In genomic region chr11:8328231-8328794, GRCh38 we compare ENCODE assay signal across 19 cellular contexts.
DNase-seq lines count a peak whose midpoint lies in the region; ATAC-seq and TF ChIP-seq lines count a peak whose summit lies in the region.
"Had no signal": no experiment of that assay in that cellular context is flagged by ENCODE, and none has a peak within 500 bp of the region (broad histone marks: within the 10 kb centered on the region; RNA-seq: fewer than 3 reads in every experiment).

No MANE protein-coding gene starts in this region.

- H3K4me1 Mint-ChIP-seq in activated T-cell treated with anti-CD3 and anti-CD28 coated beads, Interleukin-2, amount 50 U/mL, for 72 hours (ENCODE audit: low read depth), result peaks cover 6% of the 10 kb centered on the region
- H3K4me1 Mint-ChIP-seq in GM23338, result peaks cover 42% of the 10 kb centered on the region
- H3K4me1 Mint-ChIP-seq: activated naive CD4-positive, alpha-beta T cell treated with anti-CD3 and anti-CD28 coated beads, Interleukin-2, amount 50 U/mL, for 24 hours; CD4-positive, alpha-beta memory T cell had no signal

- TF ChIP-seq POLR2A in spleen (IDR thresholded peaks at IDR 0.05), result no peak

- ATAC-seq in activated T-cell treated with anti-CD3 and anti-CD28 coated beads, Interleukin-2, amount 50 U/mL, for 72 hours (replicated peaks in 1 of 2), result peak; percentile 12 to 14
- peak; percentile 4; the same call in 2 of the 3 replicates for ATAC-seq in GM23338
- ATAC-seq in HG03108 (IDR thresholded peaks at IDR 0.05; ENCODE audit: unreplicated experiment), result no peak

- H3K4me3 ChIP-seq in GM23338 (no peak overlapping the region), Loucy (ENCODE audit: low read length, poor library complexity, severe bottlenecking) (no peak overlapping the region), spleen (no peak overlapping the region), HAP-1 (no peak overlapping the region)
- H3K4me3 ChIP-seq: body of pancreas, GM23248, ovary, sigmoid colon, SK-N-MC, uterus had no signal

- intact Hi-C loops in spleen (cut with DNase I; ENCODE audit: low total_unique reads), result no loop called here

- no peak for TF ChIP-seq CTCF in GM23338 (conservative IDR thresholded peaks at IDR 0.05; ENCODE audit: low read depth in 2 of 2)
- no peak for TF ChIP-seq CTCF in Loucy (conservative IDR thresholded peaks at IDR 0.05; ENCODE audit: low read length)
- TF ChIP-seq CTCF in spleen (IDR thresholded peaks at IDR 0.05 in 8 of 11, conservative IDR thresholded peaks at IDR 0.05 in 3 of 11), result no peak

- no peak overlapping the region for H2AFZ ChIP-seq in GM23338
- H2AFZ ChIP-seq in Loucy (ENCODE audit: low read length), result no peak overlapping the region
- H2AFZ ChIP-seq: GM23248 had no signal

- H3K4me3 Mint-ChIP-seq in activated T-cell treated with anti-CD3 and anti-CD28 coated beads, Interleukin-2, amount 50 U/mL, for 72 hours, result no peak overlapping the region
- no peak overlapping the region for H3K4me3 Mint-ChIP-seq in GM23338
- H3K4me3 Mint-ChIP-seq: activated CD4-positive, alpha-beta T cell treated with anti-CD3 and anti-CD28 coated beads, Interleukin-2, amount 10 ng/mL, durations not matched to agents 24 days and 14 days; activated naive CD4-positive, alpha-beta T cell treated with anti-CD3 and anti-CD28 coated beads, Interleukin-2, amount 50 U/mL, for 24 hours; CD4-positive, alpha-beta memory T cell had no signal

- H3K27me3 Mint-ChIP-seq in activated T-cell treated with anti-CD3 and anti-CD28 coated beads, Interleukin-2, amount 50 U/mL, for 72 hours (ENCODE audit: low read depth), result peaks cover 6% of the 10 kb centered on the region
- peaks cover 12% of the 10 kb centered on the region for H3K27me3 Mint-ChIP-seq in GM23338 (ENCODE audit: insufficient read depth, low read depth, poor library complexity)
- H3K27me3 Mint-ChIP-seq: activated CD4-positive, alpha-beta T cell treated with anti-CD3 and anti-CD28 coated beads, Interleukin-2, amount 10 ng/mL, durations not matched to agents 24 days and 14 days had no signal

- H3K9me3 ChIP-seq in Loucy (ENCODE audit: insufficient read depth, low read depth, low read length) (no peaks in the 10 kb centered on the region), spleen (no peaks in the 10 kb centered on the region), HAP-1 (no peaks in the 10 kb centered on the region)
- H3K9me3 ChIP-seq: body of pancreas, ovary, sigmoid colon, uterus had no signal

- no peaks in the 10 kb centered on the region for H3F3A ChIP-seq in GM23338 (replicated peaks; ENCODE audit: low read depth)
- no peaks in the 10 kb centered on the region for H3F3A ChIP-seq in Loucy (ENCODE audit: low read depth)

- H3K27ac ChIP-seq in GM23338 (ENCODE audit: low read depth) (no peak overlapping the region), spleen (no peak overlapping the region)
- H3K27ac ChIP-seq: body of pancreas, epithelial cell of prostate, GM23248, ovary, sigmoid colon, SK-N-MC, uterus had no signal

- in situ Hi-C loops in HAP-1 (cut with MboI; ENCODE audit: low sequenced_read_pairs), result loop anchor here (10.0 kb wide), 1 partner anchor 226 kb away; no protein-coding TSS in a partner anchor

- no peak overlapping the region for H3K27ac Mint-ChIP-seq in activated T-cell treated with anti-CD3 and anti-CD28 coated beads, Interleukin-2, amount 50 U/mL, for 72 hours
- H3K27ac Mint-ChIP-seq in GM23338, result peak overlapping the region; percentile 75; the same call in 1 of the 2 replicates
- H3K27ac Mint-ChIP-seq: activated CD4-positive, alpha-beta T cell treated with anti-CD3 and anti-CD28 coated beads, Interleukin-2, amount 10 ng/mL, durations not matched to agents 24 days and 14 days; activated naive CD4-positive, alpha-beta T cell treated with anti-CD3 and anti-CD28 coated beads, Interleukin-2, amount 50 U/mL, for 24 hours; CD4-positive, alpha-beta memory T cell had no signal

- H3K9ac ChIP-seq in Loucy (ENCODE audit: low read depth, low read length, poor library complexity, severe bottlenecking), result no peak overlapping the region
- H3K9ac ChIP-seq: GM23248 had no signal

- DNase-seq in activated T-cell treated with anti-CD3 and anti-CD28 coated beads, Interleukin-2, amount 50 U/mL, for 72 hours, result no peak
- DNase-seq in activated T-cell treated with anti-CD3 and anti-CD28 coated beads for 4 hours (no peak), GM23338 (ENCODE audit: low spot score) (no peak), spleen (peak; percentile 61), NCI-H2107 treated with DMSO at 0.1 percent for 48 hours (lab: John Stamatoyannopoulos, UW; ENCODE audit: unreplicated experiment) (no peak), HAP-1 (ENCODE audit: low spot score in 2 of 2) (no peak)
- DNase-seq: NCI-H2081 treated with DMSO at 0.1 percent for 48 hours had no signal

- H3K4me2 ChIP-seq in GM23338 (0 out of 2 replicates have a peak overlapping the region, but pooled peaks have one; percentile 32), Loucy (ENCODE audit: low read depth, low read length, poor library complexity, severe bottlenecking) (peak overlapping the region; percentile 59)

- H3K27me3 ChIP-seq in GM23338 (ENCODE audit: insufficient read depth) (no peaks in the 10 kb centered on the region), Loucy (ENCODE audit: insufficient read depth, low read length, poor library complexity, severe bottlenecking) (no peaks in the 10 kb centered on the region), spleen (replicated peaks in 1 of 7) (peaks cover 0 to 25% (median 0%) of the 10 kb centered on the region in 7 donors), HAP-1 (ENCODE audit: low read depth) (peaks cover 5% of the 10 kb centered on the region; the same call in 1 of the 2 replicates)
- H3K27me3 ChIP-seq: body of pancreas, ovary, uterus had no signal

- 84 to 95% (median 89%) methylated on average over 7 of the region's 7 CpGs for WGBS in spleen, 5 donors

- H3K79me2 ChIP-seq in GM23338 (replicated peaks; ENCODE audit: insufficient read depth), result no peaks in the 10 kb centered on the region
- H3K79me2 ChIP-seq in Loucy (ENCODE audit: insufficient read depth, low read length), result no peaks in the 10 kb centered on the region

- H3K4me1 ChIP-seq in GM23338 (ENCODE audit: insufficient read depth) (peaks cover 30% of the 10 kb centered on the region; the same call in 1 of the 2 replicates), Loucy (ENCODE audit: insufficient read depth, low read length, poor library complexity, severe bottlenecking) (peaks cover 4% of the 10 kb centered on the region), spleen (peaks cover 3 to 49% (median 24%) of the 10 kb centered on the region in 6 donors), HAP-1 (peaks cover 34% of the 10 kb centered on the region)
- H3K4me1 ChIP-seq: uterus had no signal

- H4K20me1 ChIP-seq in GM23338 (replicated peaks; ENCODE audit: insufficient read depth), result no peaks in the 10 kb centered on the region
- H4K20me1 ChIP-seq in Loucy (ENCODE audit: insufficient read depth, low read length, poor library complexity, severe bottlenecking), result no peaks in the 10 kb centered on the region

- H3K9me3 Mint-ChIP-seq in activated T-cell treated with anti-CD3 and anti-CD28 coated beads, Interleukin-2, amount 50 U/mL, for 72 hours, result no peaks in the 10 kb centered on the region
- no peaks in the 10 kb centered on the region for H3K9me3 Mint-ChIP-seq in GM23338
- H3K9me3 Mint-ChIP-seq: activated CD4-positive, alpha-beta T cell treated with anti-CD3 and anti-CD28 coated beads, Interleukin-2, amount 10 ng/mL, durations not matched to agents 24 days and 14 days; activated naive CD4-positive, alpha-beta T cell treated with anti-CD3 and anti-CD28 coated beads, Interleukin-2, amount 50 U/mL, for 24 hours; CD4-positive, alpha-beta memory T cell had no signal

- H3K36me3 Mint-ChIP-seq in activated T-cell treated with anti-CD3 and anti-CD28 coated beads, Interleukin-2, amount 50 U/mL, for 72 hours (ENCODE audit: insufficient read depth in 2 of 2), result no peaks in the 10 kb centered on the region
- H3K36me3 Mint-ChIP-seq in GM23338 (ENCODE audit: low read depth), result no peaks in the 10 kb centered on the region
- H3K36me3 Mint-ChIP-seq: activated naive CD4-positive, alpha-beta T cell treated with anti-CD3 and anti-CD28 coated beads, Interleukin-2, amount 50 U/mL, for 24 hours; CD4-positive, alpha-beta memory T cell had no signal

- no peaks in the 10 kb centered on the region for H3K9me2 ChIP-seq in GM23338 (ENCODE audit: insufficient read depth)
- no peaks in the 10 kb centered on the region for H3K9me2 ChIP-seq in Loucy (replicated peaks; ENCODE audit: low read depth, low read length)

- H3K36me3 ChIP-seq in GM23338 (ENCODE audit: insufficient read depth), result no peaks in the 10 kb centered on the region
- no peaks in the 10 kb centered on the region for H3K36me3 ChIP-seq in Loucy (ENCODE audit: insufficient read depth, low read length)
- H3K36me3 ChIP-seq in spleen, result no peaks in the 10 kb centered on the region
- no peaks in the 10 kb centered on the region for H3K36me3 ChIP-seq in HAP-1 (replicated peaks)
- H3K36me3 ChIP-seq: ovary, sigmoid colon, uterus had no signal

TF ChIP-seq in GM23338, 12 proteins besides CTCF, POLR2A, EP300 and RAD21:
- TF ChIP-seq ZNF331 (CRISPR knock-in tag; IDR thresholded peaks at IDR 0.05; ENCODE audit: low read depth) (no peak), POLR2AphosphoS5 (IDR thresholded peaks at IDR 0.05; ENCODE audit: low read depth) (no peak)
- TF ChIP-seq, protein P1, sequence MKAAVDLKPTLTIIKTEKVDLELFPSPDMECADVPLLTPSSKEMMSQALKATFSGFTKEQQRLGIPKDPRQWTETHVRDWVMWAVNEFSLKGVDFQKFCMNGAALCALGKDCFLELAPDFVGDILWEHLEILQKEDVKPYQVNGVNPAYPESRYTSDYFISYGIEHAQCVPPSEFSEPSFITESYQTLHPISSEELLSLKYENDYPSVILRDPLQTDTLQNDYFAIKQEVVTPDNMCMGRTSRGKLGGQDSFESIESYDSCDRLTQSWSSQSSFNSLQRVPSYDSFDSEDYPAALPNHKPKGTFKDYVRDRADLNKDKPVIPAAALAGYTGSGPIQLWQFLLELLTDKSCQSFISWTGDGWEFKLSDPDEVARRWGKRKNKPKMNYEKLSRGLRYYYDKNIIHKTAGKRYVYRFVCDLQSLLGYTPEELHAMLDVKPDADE (IDR thresholded peaks at IDR 0.05), result no peak
